1 cellular context compared by ENCODE assay signal in the genomic region with DNA sequence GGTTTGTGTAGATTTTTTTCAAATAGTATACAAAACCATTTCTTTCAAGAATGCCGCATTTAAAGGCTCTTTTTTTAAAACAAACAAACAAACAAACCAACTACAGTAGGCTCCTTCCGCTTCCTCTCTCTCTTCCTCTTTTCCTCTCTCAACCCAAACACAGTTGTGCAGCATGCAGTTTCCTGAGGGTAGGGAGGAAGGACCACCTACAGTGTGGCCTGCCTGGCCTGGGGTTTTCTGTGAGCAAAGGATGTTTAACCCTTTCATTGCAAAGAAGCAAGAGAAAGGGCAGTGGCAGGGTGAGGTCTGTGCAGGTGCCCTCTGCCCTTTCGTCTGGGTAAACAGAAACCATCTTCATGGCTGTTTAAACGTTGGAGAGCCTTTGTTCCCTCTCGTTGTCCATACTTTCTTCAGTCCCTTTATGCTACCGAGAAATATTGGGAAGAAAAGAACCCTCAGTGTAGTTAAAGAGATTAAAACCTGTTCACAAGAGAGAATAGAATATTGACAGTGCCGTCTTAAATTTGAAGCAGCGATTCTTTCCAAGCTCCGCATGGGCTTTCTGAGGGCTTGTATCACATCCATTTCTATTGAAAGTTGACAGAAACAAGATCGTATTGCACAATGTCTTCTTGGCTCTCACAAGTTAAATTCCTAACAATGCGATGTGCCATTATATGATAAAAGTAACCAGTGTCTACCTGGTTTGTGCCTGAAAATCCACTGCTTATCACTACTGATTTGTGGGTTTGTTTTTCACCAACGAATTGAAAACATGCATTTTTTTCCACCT.
A peak's percentile ranks its signal among the peaks of the same experiment; 100 is the strongest.
TF ChIP-seq lines count a peak whose summit lies in the region.

No MANE protein-coding gene starts in this region.

TF ChIP-seq in K562, 482 proteins besides CTCF, POLR2A, EP300 and RAD21 (continued from another document):
- TF ChIP-seq IRF9 (tag; IDR thresholded peaks at IDR 0.05), result peak; percentile 62; the same call in 1 of the 2 replicates
- TF ChIP-seq TRIM25 (IDR thresholded peaks at IDR 0.05; ENCODE audit: borderline replicate concordance), result no peak
- peak; percentile 60; the same call in 1 of the 2 replicates for TF ChIP-seq CEBPG (CRISPR knock-in tag; IDR thresholded peaks at IDR 0.05)
- peak; percentile 78 to 97 for TF ChIP-seq CEBPG (tag; conservative IDR thresholded peaks at IDR 0.05 in 1 of 2, IDR thresholded peaks at IDR 0.05 in 1 of 2)
- TF ChIP-seq, protein P1, sequence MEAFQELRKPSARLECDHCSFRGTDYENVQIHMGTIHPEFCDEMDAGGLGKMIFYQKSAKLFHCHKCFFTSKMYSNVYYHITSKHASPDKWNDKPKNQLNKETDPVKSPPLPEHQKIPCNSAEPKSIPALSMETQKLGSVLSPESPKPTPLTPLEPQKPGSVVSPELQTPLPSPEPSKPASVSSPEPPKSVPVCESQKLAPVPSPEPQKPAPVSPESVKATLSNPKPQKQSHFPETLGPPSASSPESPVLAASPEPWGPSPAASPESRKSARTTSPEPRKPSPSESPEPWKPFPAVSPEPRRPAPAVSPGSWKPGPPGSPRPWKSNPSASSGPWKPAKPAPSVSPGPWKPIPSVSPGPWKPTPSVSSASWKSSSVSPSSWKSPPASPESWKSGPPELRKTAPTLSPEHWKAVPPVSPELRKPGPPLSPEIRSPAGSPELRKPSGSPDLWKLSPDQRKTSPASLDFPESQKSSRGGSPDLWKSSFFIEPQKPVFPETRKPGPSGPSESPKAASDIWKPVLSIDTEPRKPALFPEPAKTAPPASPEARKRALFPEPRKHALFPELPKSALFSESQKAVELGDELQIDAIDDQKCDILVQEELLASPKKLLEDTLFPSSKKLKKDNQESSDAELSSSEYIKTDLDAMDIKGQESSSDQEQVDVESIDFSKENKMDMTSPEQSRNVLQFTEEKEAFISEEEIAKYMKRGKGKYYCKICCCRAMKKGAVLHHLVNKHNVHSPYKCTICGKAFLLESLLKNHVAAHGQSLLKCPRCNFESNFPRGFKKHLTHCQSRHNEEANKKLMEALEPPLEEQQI (IDR thresholded peaks at IDR 0.05), result no peak
- no peak for TF ChIP-seq NFRKB (IDR thresholded peaks at IDR 0.05; ENCODE audit: low read depth)
- TF ChIP-seq SMC3 (conservative IDR thresholded peaks at IDR 0.05; ENCODE audit: insufficient read depth, low read depth, low read length), result no peak
- TF ChIP-seq YBX1 (IDR thresholded peaks at IDR 0.05), result no peak
- no peak for TF ChIP-seq OTX1 (CRISPR knock-in tag; IDR thresholded peaks at IDR 0.05)
- no peak for TF ChIP-seq ILK (tag; IDR thresholded peaks at IDR 0.05; ENCODE audit: borderline replicate concordance, low read depth)
- no peak for TF ChIP-seq ZBTB43 (CRISPR knock-in tag; IDR thresholded peaks at IDR 0.05)
- TF ChIP-seq ZNF146 (CRISPR knock-in tag; IDR thresholded peaks at IDR 0.05; ENCODE audit: unreplicated experiment), result no peak
- TF ChIP-seq RNF2 (IDR thresholded peaks at IDR 0.05), result no peak
- TF ChIP-seq ZNF830 (CRISPR knock-in tag; IDR thresholded peaks at IDR 0.05), result no peak
- TF ChIP-seq, protein P2, sequence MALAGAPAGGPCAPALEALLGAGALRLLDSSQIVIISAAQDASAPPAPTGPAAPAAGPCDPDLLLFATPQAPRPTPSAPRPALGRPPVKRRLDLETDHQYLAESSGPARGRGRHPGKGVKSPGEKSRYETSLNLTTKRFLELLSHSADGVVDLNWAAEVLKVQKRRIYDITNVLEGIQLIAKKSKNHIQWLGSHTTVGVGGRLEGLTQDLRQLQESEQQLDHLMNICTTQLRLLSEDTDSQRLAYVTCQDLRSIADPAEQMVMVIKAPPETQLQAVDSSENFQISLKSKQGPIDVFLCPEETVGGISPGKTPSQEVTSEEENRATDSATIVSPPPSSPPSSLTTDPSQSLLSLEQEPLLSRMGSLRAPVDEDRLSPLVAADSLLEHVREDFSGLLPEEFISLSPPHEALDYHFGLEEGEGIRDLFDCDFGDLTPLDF (CRISPR knock-in tag; IDR thresholded peaks at IDR 0.05), result no peak
- peak; percentile 96 for TF ChIP-seq CEBPB (tag; IDR thresholded peaks at IDR 0.05)
- TF ChIP-seq TCF7 (IDR thresholded peaks at IDR 0.05; ENCODE audit: borderline replicate concordance), result no peak
- peak; percentile 71; the same call in 1 of the 2 replicates for TF ChIP-seq SPI1 (IDR thresholded peaks at IDR 0.05; ENCODE audit: borderline replicate concordance, low read depth, low read length)
- TF ChIP-seq ZNF696 (CRISPR knock-in tag; conservative IDR thresholded peaks at IDR 0.05), result no peak
- TF ChIP-seq, protein P3, sequence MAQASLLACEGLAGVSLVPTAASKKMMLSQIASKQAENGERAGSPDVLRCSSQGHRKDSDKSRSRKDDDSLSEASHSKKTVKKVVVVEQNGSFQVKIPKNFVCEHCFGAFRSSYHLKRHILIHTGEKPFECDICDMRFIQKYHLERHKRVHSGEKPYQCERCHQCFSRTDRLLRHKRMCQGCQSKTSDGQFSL (CRISPR knock-in tag; IDR thresholded peaks at IDR 0.05), result no peak
- TF ChIP-seq, protein P3 (tag; IDR thresholded peaks at IDR 0.05), result no peak
